Comparison of ENCODE assay signal across 7 cellular contexts in genomic region chr13:66657165-66657895, GRCh38.
DNase-seq lines count a peak whose midpoint lies in the region; ATAC-seq and FAIRE-seq lines count a peak whose summit lies in the region.

No MANE protein-coding gene starts in this region.

- no peaks in the 10 kb centered on the region for H3K36me3 Mint-ChIP-seq in CD8-positive, alpha-beta memory T cell
- no peaks in the 10 kb centered on the region for H3K36me3 Mint-ChIP-seq in activated CD4-positive, alpha-beta memory T cell treated with anti-CD3 and anti-CD28 coated beads for 36 hours

- no peaks in the 10 kb centered on the region for H3K27me3 ChIP-seq in small intestine (ENCODE audit: control insufficient read depth in 2 of 2, insufficient read depth in 2 of 2, low read length in 2 of 2)
- H3K27me3 ChIP-seq in CD8-positive, alpha-beta memory T cell (ENCODE audit: insufficient read depth, low read length, poor library complexity, severe bottlenecking), result no peaks in the 10 kb centered on the region

- FAIRE-seq in small intestine (lab: Jason Lieb, UNC), result no peak

- H3K4me3 ChIP-seq in small intestine (ENCODE audit: low read depth in 1 of 2, low read length in 2 of 2), result no peak overlapping the region
- no peak overlapping the region for H3K4me3 ChIP-seq in CD8-positive, alpha-beta memory T cell (ENCODE audit: low read length)

- in situ Hi-C loops in SK-MEL-5 (cut with HindIII; ENCODE audit: low pct_unique_long_range_greater_than_20kb, low sequenced_read_pairs), result no loop called here

- H3K4me1 Mint-ChIP-seq in CD8-positive, alpha-beta memory T cell, result no peaks in the 10 kb centered on the region
- no peaks in the 10 kb centered on the region for H3K4me1 Mint-ChIP-seq in activated CD4-positive, alpha-beta memory T cell treated with anti-CD3 and anti-CD28 coated beads for 36 hours (ENCODE audit: low read depth)

- no peaks in the 10 kb centered on the region for H3K9me3 ChIP-seq in small intestine (ENCODE audit: control insufficient read depth, low read depth)
- no peaks in the 10 kb centered on the region for H3K9me3 ChIP-seq in CD8-positive, alpha-beta memory T cell (ENCODE audit: low read length)

- 33 to 59% (median 45%) methylated on average over 6 of the region's 6 CpGs for WGBS in small intestine, 3 donors

- ATAC-seq in Right ventricle myocardium superior (ENCODE audit: poor library complexity) (peak; percentile 79), HG03039 (IDR thresholded peaks at IDR 0.05; ENCODE audit: unreplicated experiment) (no peak)

- H3K4me1 ChIP-seq in small intestine (ENCODE audit: control insufficient read depth in 2 of 2, insufficient read depth in 1 of 2, low read depth in 1 of 2, low read length in 1 of 2), result no peaks in the 10 kb centered on the region
- no peaks in the 10 kb centered on the region for H3K4me1 ChIP-seq in CD8-positive, alpha-beta memory T cell (ENCODE audit: insufficient read depth, low read length)

- DNase-seq in LoVo (ENCODE audit: low spot score) (peak; percentile 52), SK-MEL-5 (ENCODE audit: low read depth, low spot score) (peak; percentile 22), Right ventricle myocardium superior (peak; percentile 82), small intestine (peak; percentile 1)
- DNase-seq in CD8-positive, alpha-beta memory T cell, result no peak
- no peak for DNase-seq in activated CD4-positive, alpha-beta memory T cell treated with anti-CD3 and anti-CD28 coated beads for 36 hours

- no peak overlapping the region for H3K27ac Mint-ChIP-seq in CD8-positive, alpha-beta memory T cell
- H3K27ac Mint-ChIP-seq in activated CD4-positive, alpha-beta memory T cell treated with anti-CD3 and anti-CD28 coated beads for 36 hours, result no peak overlapping the region

- POLR2A ChIA-PET in CD8-positive, alpha-beta memory T cell (lab: Charles Lee), result no interaction called here
- POLR2A ChIA-PET in activated CD4-positive, alpha-beta memory T cell treated with anti-CD3 and anti-CD28 coated beads for 36 hours (lab: Charles Lee), result no interaction called here

- peaks cover 2 to 16% (median 12%) of the 10 kb centered on the region in 5 donors for H3K9me3 Mint-ChIP-seq in CD8-positive, alpha-beta memory T cell
- H3K9me3 Mint-ChIP-seq in activated CD4-positive, alpha-beta memory T cell treated with anti-CD3 and anti-CD28 coated beads for 36 hours, result peaks cover 7% of the 10 kb centered on the region

- intact Hi-C loops in Right ventricle myocardium superior (cut with DNase I), result no loop called here
- intact Hi-C loops in activated CD4-positive, alpha-beta memory T cell treated with anti-CD3 and anti-CD28 coated beads for 36 hours (cut with micrococcal nuclease), result no loop called here

- no peak overlapping the region for H3K27ac ChIP-seq in small intestine (ENCODE audit: low read depth in 1 of 2, low read length in 1 of 2)
- no peak overlapping the region for H3K27ac ChIP-seq in CD8-positive, alpha-beta memory T cell (ENCODE audit: low read depth, low read length)

- CTCF ChIA-PET in CD8-positive, alpha-beta memory T cell (lab: Charles Lee), result no interaction called here
- CTCF ChIA-PET in activated CD4-positive, alpha-beta memory T cell treated with anti-CD3 and anti-CD28 coated beads for 36 hours (lab: Charles Lee), result no interaction called here

- no peaks in the 10 kb centered on the region for H3K36me3 ChIP-seq in small intestine (ENCODE audit: control insufficient read depth in 2 of 2, insufficient read depth in 2 of 2, low read length in 2 of 2)
- H3K36me3 ChIP-seq in CD8-positive, alpha-beta memory T cell (ENCODE audit: insufficient read depth, low read length), result no peaks in the 10 kb centered on the region

- H3K4me3 Mint-ChIP-seq in CD8-positive, alpha-beta memory T cell, result no peak overlapping the region
- H3K4me3 Mint-ChIP-seq in activated CD4-positive, alpha-beta memory T cell treated with anti-CD3 and anti-CD28 coated beads for 36 hours, result no peak overlapping the region

- no peaks in the 10 kb centered on the region for H3K27me3 Mint-ChIP-seq in CD8-positive, alpha-beta memory T cell
- H3K27me3 Mint-ChIP-seq in activated CD4-positive, alpha-beta memory T cell treated with anti-CD3 and anti-CD28 coated beads for 36 hours, result no peaks in the 10 kb centered on the region

Comparison
In these comparisons a context has a peak if more than half of its experiments do, and no peak if none do; other contexts are left out.
1. DNase-seq: peak in LoVo (single experiment), SK-MEL-5 (single experiment), Right ventricle myocardium superior (single experiment) and small intestine (single experiment); none in CD8-positive, alpha-beta memory T cell (0 of 5) and activated CD4-positive, alpha-beta memory T cell treated with anti-CD3 and anti-CD28 coated beads for 36 hours (single experiment).